In the genomic region with DNA sequence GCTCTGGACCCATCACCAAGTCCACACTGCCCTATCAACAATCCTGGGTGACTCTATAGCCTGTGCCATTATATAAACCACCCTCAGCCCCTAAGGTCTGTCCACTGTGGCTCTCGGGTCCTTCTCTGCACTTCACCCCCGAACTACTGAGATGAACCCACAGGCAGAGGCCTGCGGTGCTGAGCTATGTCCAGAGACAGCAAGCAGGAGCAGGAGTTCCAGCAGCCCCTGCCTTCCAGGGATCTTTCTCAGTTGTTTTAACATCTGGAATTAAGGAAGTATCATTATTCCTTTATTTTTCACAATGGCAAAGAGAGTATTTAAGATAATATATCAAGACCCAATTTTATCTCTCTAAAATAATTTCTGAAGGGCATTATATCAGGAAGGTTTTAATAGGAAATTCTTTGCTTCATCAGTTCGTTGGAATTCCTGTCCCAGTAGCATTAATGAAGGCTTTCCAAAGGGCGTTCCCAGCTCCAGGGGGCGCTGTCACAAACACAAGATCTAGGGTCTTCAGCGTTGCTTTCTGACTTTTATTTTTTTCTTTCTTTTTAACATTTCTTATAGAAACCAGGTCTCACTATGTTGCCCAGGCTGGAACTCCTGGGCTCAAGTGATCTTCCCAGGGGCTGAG, we compare ENCODE assay signal across 8 cellular contexts. TPM values are rescaled to one million over a fixed set of nuclear protein-coding genes. Genes with fewer than 3 reads are reported as not detected.
DNase-seq lines count a peak whose midpoint lies in the region; ATAC-seq and TF ChIP-seq lines count a peak whose summit lies in the region.

No MANE protein-coding gene starts in this region.

- H3K27ac ChIP-seq in right cardiac atrium (ENCODE audit: low read length), result no peak overlapping the region
- no peak overlapping the region for H3K27ac ChIP-seq in tibial artery
- no peak overlapping the region for H3K27ac ChIP-seq in vagina

- peak; percentile 20 for DNase-seq in activated naive CD8-positive, alpha-beta T cell treated with anti-CD3 and anti-CD28 coated beads, Interleukin-2, amount 50 U/mL, for 24 hours
- no peak for DNase-seq in activated naive CD8-positive, alpha-beta T cell treated with anti-CD3 and anti-CD28 coated beads for 36 hours
- DNase-seq in T-helper 9 cell (peak; percentile 11), right cardiac atrium (peak in 2 of 3 donors; percentile 76 to 86), tibial artery (peak; percentile 71 to 73), ureter (ENCODE audit: low spot score) (no peak), vagina (ENCODE audit: extremely low spot score in 2 of 2) (no peak)

- H3K4me1 Mint-ChIP-seq in activated naive CD8-positive, alpha-beta T cell treated with anti-CD3 and anti-CD28 coated beads, Interleukin-2, amount 50 U/mL, for 24 hours, result peaks cover 18% of the 10 kb centered on the region
- peaks cover 3% of the 10 kb centered on the region for H3K4me1 Mint-ChIP-seq in activated naive CD8-positive, alpha-beta T cell treated with anti-CD3 and anti-CD28 coated beads for 36 hours

- H3K27me3 Mint-ChIP-seq in activated naive CD8-positive, alpha-beta T cell treated with anti-CD3 and anti-CD28 coated beads, Interleukin-2, amount 50 U/mL, for 24 hours, result no peaks in the 10 kb centered on the region
- H3K27me3 Mint-ChIP-seq in activated naive CD8-positive, alpha-beta T cell treated with anti-CD3 and anti-CD28 coated beads for 36 hours, result no peaks in the 10 kb centered on the region

- TF ChIP-seq POLR2A in vagina (IDR thresholded peaks at IDR 0.05), result no peak

- TF ChIP-seq CTCF in tibial artery (IDR thresholded peaks at IDR 0.05) (peak; percentile 43 to 65), vagina (IDR thresholded peaks at IDR 0.05) (peak in 1 of 3 experiments; percentile 17)

- H3K27me3 ChIP-seq in right cardiac atrium (ENCODE audit: control insufficient read depth, insufficient read depth) (no peaks in the 10 kb centered on the region), tibial artery (no peaks in the 10 kb centered on the region), vagina (no peaks in the 10 kb centered on the region)

- intact Hi-C loops in right cardiac atrium (cut with DNase I), result loop anchor here in 3 of 4 donors (10.0 kb wide), 1 partner anchor 240 kb away; no protein-coding TSS in a partner anchor
- intact Hi-C loops in tibial artery (cut with DNase I; ENCODE audit: low total_unique reads), result no loop called here
- intact Hi-C loops in vagina (cut with DNase I), result loop anchor here (5.0 kb wide), 1 partner anchor 558 kb away; no protein-coding TSS in a partner anchor

- no peak overlapping the region for H3K27ac Mint-ChIP-seq in activated naive CD8-positive, alpha-beta T cell treated with anti-CD3 and anti-CD28 coated beads, Interleukin-2, amount 50 U/mL, for 24 hours
- H3K27ac Mint-ChIP-seq in activated naive CD8-positive, alpha-beta T cell treated with anti-CD3 and anti-CD28 coated beads for 36 hours, result no peak overlapping the region

- H3K9me3 ChIP-seq in right cardiac atrium (ENCODE audit: control insufficient read depth, low read length) (no peaks in the 10 kb centered on the region), tibial artery (no peaks in the 10 kb centered on the region), vagina (no peaks in the 10 kb centered on the region)

- H3K4me1 ChIP-seq in right cardiac atrium (ENCODE audit: control insufficient read depth, insufficient read depth, low read length) (peaks cover 7% of the 10 kb centered on the region), tibial artery (peaks cover 0 to 44% (median 25%) of the 10 kb centered on the region in 4 donors), vagina (peaks cover 35% of the 10 kb centered on the region)

- H3K4me3 ChIP-seq in right cardiac atrium (ENCODE audit: low read length) (no peak overlapping the region), tibial artery (no peak overlapping the region), vagina (no peak overlapping the region)

- H3K36me3 ChIP-seq in tibial artery, result peaks cover 8 to 15% (median 12%) of the 10 kb centered on the region in 3 donors
- H3K36me3 ChIP-seq in vagina, result peaks cover 0 to 13% of the 10 kb centered on the region in 2 donors

- 48% methylated on average over 7 of the region's 7 CpGs for WGBS in right cardiac atrium

- H3K4me3 Mint-ChIP-seq in activated naive CD8-positive, alpha-beta T cell treated with anti-CD3 and anti-CD28 coated beads, Interleukin-2, amount 50 U/mL, for 24 hours, result no peak overlapping the region
- H3K4me3 Mint-ChIP-seq in activated naive CD8-positive, alpha-beta T cell treated with anti-CD3 and anti-CD28 coated beads for 36 hours, result no peak overlapping the region

- no peaks in the 10 kb centered on the region for H3K9me3 Mint-ChIP-seq in activated naive CD8-positive, alpha-beta T cell treated with anti-CD3 and anti-CD28 coated beads, Interleukin-2, amount 50 U/mL, for 24 hours
- H3K9me3 Mint-ChIP-seq in activated naive CD8-positive, alpha-beta T cell treated with anti-CD3 and anti-CD28 coated beads for 36 hours, result peaks cover 2% of the 10 kb centered on the region

- peaks cover 19% of the 10 kb centered on the region for H3K36me3 Mint-ChIP-seq in activated naive CD8-positive, alpha-beta T cell treated with anti-CD3 and anti-CD28 coated beads, Interleukin-2, amount 50 U/mL, for 24 hours (ENCODE audit: low read depth)
- H3K36me3 Mint-ChIP-seq in activated naive CD8-positive, alpha-beta T cell treated with anti-CD3 and anti-CD28 coated beads for 36 hours, result peaks cover 17% of the 10 kb centered on the region

- no peak for ATAC-seq in activated naive CD8-positive, alpha-beta T cell treated with anti-CD3 and anti-CD28 coated beads, Interleukin-2, amount 50 U/mL, for 24 hours
- ATAC-seq in right cardiac atrium, result no peak
- ATAC-seq in HG03095 (IDR thresholded peaks at IDR 0.05; ENCODE audit: unreplicated experiment), result no peak

RNA-seq across cellular contexts. Expression of gene RRBP1, which starts 27.3 kb away (rescaled TPM):
- 10 to 100 TPM; 24.0 to 26.5 TPM for total RNA-seq in activated naive CD8-positive, alpha-beta T cell treated with anti-CD3 and anti-CD28 coated beads for 36 hours
- 100 to 1,000 TPM in 1 of 4 donors, 10 to 100 TPM in 3; 49.8 to 120 (median 57.1) TPM for total RNA-seq in right cardiac atrium
- polyA plus RNA-seq in right cardiac atrium, result 38.2 TPM
- total RNA-seq in ureter, result 144 TPM
- 79.8 TPM for total RNA-seq in vagina

RNA-seq across cellular contexts. Expression of gene BANF2, which starts 45.0 kb away (rescaled TPM):
- total RNA-seq in activated naive CD8-positive, alpha-beta T cell treated with anti-CD3 and anti-CD28 coated beads for 36 hours, result not detected
- not detected for total RNA-seq in right cardiac atrium
- not detected for polyA plus RNA-seq in right cardiac atrium
- total RNA-seq in ureter, result not detected
- total RNA-seq in vagina, result not detected

Comparison
In these comparisons a context has a peak if more than half of its experiments do, and no peak if none do; other contexts are left out.
1. DNase-seq: peak in activated naive CD8-positive, alpha-beta T cell treated with anti-CD3 and anti-CD28 coated beads, Interleukin-2, amount 50 U/mL, for 24 hours (single experiment), T-helper 9 cell (single experiment), right cardiac atrium (2 of 3) and tibial artery (2 of 2); none in activated naive CD8-positive, alpha-beta T cell treated with anti-CD3 and anti-CD28 coated beads for 36 hours (single experiment), ureter (single experiment) and vagina (0 of 2).